ENCODE assay signal across 24 cellular contexts in the genomic region with DNA sequence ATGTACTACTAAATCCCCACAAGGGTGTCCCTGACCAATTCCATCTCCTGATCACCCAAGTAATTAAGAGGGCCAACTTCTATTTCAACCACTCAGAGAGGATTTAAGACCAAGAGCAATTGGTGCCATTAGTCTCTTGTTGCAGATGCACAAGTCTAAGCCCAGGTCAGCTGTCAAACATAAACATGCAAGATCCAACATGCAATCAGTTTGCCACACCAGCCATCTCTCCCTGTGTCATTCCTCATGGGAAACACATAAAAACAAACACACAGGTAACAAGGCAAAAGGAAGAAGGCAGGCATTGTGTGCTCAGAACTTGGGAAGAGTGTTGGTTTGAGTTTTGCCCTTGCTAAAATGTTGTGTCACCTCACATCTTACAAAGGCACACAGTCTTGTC.
DNase-seq lines count a peak whose midpoint lies in the region; ATAC-seq, FAIRE-seq and TF ChIP-seq lines count a peak whose summit lies in the region.
"Had no signal": no experiment of that assay in that cellular context is flagged by ENCODE, and none has a peak within 500 bp of the region (broad histone marks: within the 10 kb centered on the region; RNA-seq: fewer than 3 reads in every experiment).

No MANE protein-coding gene starts in this region.

- no peak for ATAC-seq in left cardiac atrium
- ATAC-seq: GM12878 had no signal

- no peaks in the 10 kb centered on the region for H4K20me1 ChIP-seq in endothelial cell of umbilical vein (replicated peaks; ENCODE audit: control insufficient read depth, extremely low read depth, insufficient read depth, low read length)
- H4K20me1 ChIP-seq: BLaER1 had no signal

- H3K79me2 ChIP-seq in endothelial cell of umbilical vein (ENCODE audit: control insufficient read depth, insufficient read depth, low read length): peaks cover 43% of the 10 kb centered on the region

- peak overlapping the region; percentile 95 for H3K27ac ChIP-seq in endothelial cell of umbilical vein (ENCODE audit: insufficient read depth, low read depth, low read length)
- H3K27ac ChIP-seq: BLaER1 had no signal

- H3K9ac ChIP-seq in endothelial cell of umbilical vein (replicated peaks; ENCODE audit: extremely low read depth, insufficient read depth, low read length): no peak overlapping the region
- H3K9ac ChIP-seq: BLaER1 had no signal

- no peaks in the 10 kb centered on the region for H3K9me1 ChIP-seq in endothelial cell of umbilical vein (replicated peaks; ENCODE audit: control insufficient read depth, extremely low read depth, insufficient read depth, low read length)

- H3K4me1 ChIP-seq in endothelial cell of umbilical vein (ENCODE audit: control insufficient read depth, extremely low read depth, insufficient read depth, low read length): peaks cover 40% of the 10 kb centered on the region
- H3K4me1 ChIP-seq: BE2C, BLaER1 had no signal

- FAIRE-seq in endothelial cell of umbilical vein (lab: Jason Lieb, UNC): peak; percentile 40
- FAIRE-seq: A204.1, GM12878, GM12892, GM18507 had no signal

- no peaks in the 10 kb centered on the region for H3K9me3 ChIP-seq in endothelial cell of umbilical vein (replicated peaks; ENCODE audit: control insufficient read depth, insufficient read depth, low read length)
- H3K9me3 ChIP-seq: BE2C, BLaER1 had no signal

- TF ChIP-seq POLR2A in endothelial cell of umbilical vein (IDR thresholded peaks at IDR 0.05; ENCODE audit: low read depth, low read length): no peak

- CTCF ChIA-PET in endothelial cell of umbilical vein (lab: Charles Lee): interaction anchor here (4.7 kb wide), 1 partner anchor 16 kb away, joined by 53 read pairs; no protein-coding TSS in a partner anchor

- DNase-seq in NCI-H524 treated with DMSO at 0.1 percent for 48 hours (lab: John Stamatoyannopoulos, UW): peak; percentile 32
- no peak for DNase-seq in endothelial cell of umbilical vein (ENCODE audit: low read depth, low spot score)
- no peak for DNase-seq in left cardiac atrium
- DNase-seq in activated gamma-delta T cell treated with Interleukin-2 at 50 U/mL for 16 hours: no peak
- no peak for DNase-seq in NCI-H69 (lab: John Stamatoyannopoulos, UW)
- DNase-seq: 8988T; ACHN; BE2C; C1 segment of cervical spinal cord; CD4-positive, alpha-beta memory T cell; CD4-positive, CD25-positive, alpha-beta regulatory T cell; CD8-positive, alpha-beta memory T cell; COR-L47; DMS 273 treated with DMSO at 0.1 percent for 48 hours; DMS153; DMS53; DMS79; DND-41; GDM1 had no signal

- peak overlapping the region; percentile 60 for H3K4me2 ChIP-seq in endothelial cell of umbilical vein (ENCODE audit: insufficient read depth, low read length)
- H3K4me2 ChIP-seq: BLaER1 had no signal

- dilution Hi-C loops in endothelial cell of umbilical vein (cut with MboI; ENCODE audit: extremely low pct_ligation_motif_present, low sequenced_read_pairs): no loop called here

- H3K27me3 ChIP-seq in endothelial cell of umbilical vein (ENCODE audit: control insufficient read depth in 2 of 2, insufficient read depth in 2 of 2, low read length in 2 of 2): no peaks in the 10 kb centered on the region
- H3K27me3 ChIP-seq: BLaER1 had no signal

- POLR2A ChIA-PET in endothelial cell of umbilical vein (lab: Charles Lee): no interaction called here

- intact Hi-C loops in endothelial cell of umbilical vein (cut with micrococcal nuclease) (loop anchor here (1.0 to 5.0 kb wide), 2 partner anchors 40 to 202 kb away; no protein-coding TSS in a partner anchor), left cardiac atrium (cut with DNase I) (no loop called here)

- no peak overlapping the region for H3K4me3 ChIP-seq in endothelial cell of umbilical vein (replicated peaks in 1 of 3; ENCODE audit: insufficient read depth in 1 of 3, low read depth in 1 of 3, low read length in 3 of 3)
- H3K4me3 ChIP-seq: BLaER1, GM12878 had no signal

- no TSS peak for BruUV-seq in endothelial cell of umbilical vein (replicated peaks; lab: Mats Ljungman, UMichigan)

- H2AFZ ChIP-seq in endothelial cell of umbilical vein (ENCODE audit: low read depth, low read length): no peak overlapping the region

- no peaks in the 10 kb centered on the region for H3K36me3 ChIP-seq in endothelial cell of umbilical vein (ENCODE audit: control insufficient read depth in 2 of 2, extremely low read depth in 1 of 2, insufficient read depth in 2 of 2, low read length in 2 of 2)
- H3K36me3 ChIP-seq: BE2C, BLaER1 had no signal

- TF ChIP-seq CTCF in endothelial cell of umbilical vein (IDR thresholded peaks at IDR 0.05; ENCODE audit: extremely low read depth in 1 of 2, insufficient read depth in 1 of 2, low read depth in 1 of 2, low read length in 2 of 2): no peak

TF ChIP-seq in endothelial cell of umbilical vein, 7 proteins besides CTCF, POLR2A, EP300 and RAD21:
- TF ChIP-seq, protein P1, sequence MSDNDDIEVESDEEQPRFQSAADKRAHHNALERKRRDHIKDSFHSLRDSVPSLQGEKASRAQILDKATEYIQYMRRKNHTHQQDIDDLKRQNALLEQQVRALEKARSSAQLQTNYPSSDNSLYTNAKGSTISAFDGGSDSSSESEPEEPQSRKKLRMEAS (IDR thresholded peaks at IDR 0.05; ENCODE audit: insufficient read depth, insufficient read length): no peak
- TF ChIP-seq FOS (IDR thresholded peaks at IDR 0.05; ENCODE audit: borderline replicate concordance, insufficient read depth, low read length) (no peak), EZH2 (IDR thresholded peaks at IDR 0.05; ENCODE audit: borderline replicate concordance, low read depth, low read length, severe bottlenecking) (no peak), POLR2AphosphoS5 (IDR thresholded peaks at IDR 0.05; ENCODE audit: insufficient read depth, low read depth, low read length) (no peak), MYC (IDR thresholded peaks at IDR 0.05; ENCODE audit: low read depth, low read length) (no peak), GATA2 (IDR thresholded peaks at IDR 0.05; ENCODE audit: insufficient read depth, insufficient read length, low read depth, low read length) (no peak), JUN (IDR thresholded peaks at IDR 0.05; ENCODE audit: borderline replicate concordance, insufficient read depth, insufficient read length, low read depth) (no peak)
